9 cellular contexts compared by ENCODE assay signal in genomic region chr11:117230981-117231636, GRCh38. TPM values are rescaled to one million over a fixed set of nuclear protein-coding genes. Genes with fewer than 3 reads are reported as not detected.
DNase-seq lines count a peak whose midpoint lies in the region; FAIRE-seq and TF ChIP-seq lines count a peak whose summit lies in the region.
"Had no signal": no experiment of that assay in that cellular context is flagged by ENCODE, and none has a peak within 500 bp of the region (broad histone marks: within the 10 kb centered on the region; RNA-seq: fewer than 3 reads in every experiment).

No MANE protein-coding gene starts in this region.

- no peak overlapping the region for H4K8ac ChIP-seq in mesendoderm (ENCODE audit: low read depth, low read length)

- no peak for FAIRE-seq in frontal cortex (lab: Jason Lieb, UNC)
- FAIRE-seq: G401.6 had no signal

- no peaks in the 10 kb centered on the region for H3K4me1 ChIP-seq in mesendoderm (ENCODE audit: control insufficient read depth, low read depth, low read length)
- no peaks in the 10 kb centered on the region for H3K4me1 ChIP-seq in urinary bladder (ENCODE audit: insufficient read depth)

- peaks cover 17% of the 10 kb centered on the region for H3K36me3 Mint-ChIP-seq in activated naive CD4-positive, alpha-beta T cell treated with anti-CD3 and anti-CD28 coated beads, Interleukin-2, amount 50 U/mL, for 24 hours

- peak overlapping the region; percentile 92 for H3K9ac ChIP-seq in mesendoderm (ENCODE audit: low read length)

- H3K56ac ChIP-seq in mesendoderm (ENCODE audit: low read length): peak overlapping the region; percentile 95

- no peaks in the 10 kb centered on the region for H3K27me3 Mint-ChIP-seq in activated naive CD4-positive, alpha-beta T cell treated with anti-CD3 and anti-CD28 coated beads, Interleukin-2, amount 50 U/mL, for 24 hours

- H3K4me3 ChIP-seq in brain microvascular endothelial cell (ENCODE audit: low read depth, low read length): peak overlapping the region; percentile 94
- H3K4me3 ChIP-seq in mesendoderm (ENCODE audit: low read length): peak overlapping the region; percentile 80
- H3K4me3 ChIP-seq in urinary bladder (ENCODE audit: low read depth, low read length): peak overlapping the region; percentile 93

- no peak overlapping the region for H2BK120ac ChIP-seq in mesendoderm (ENCODE audit: low read depth, low read length)

- H3K4me2 ChIP-seq in mesendoderm (ENCODE audit: low read length): peak overlapping the region; percentile 95

- H3K4ac ChIP-seq in mesendoderm (ENCODE audit: low read depth, low read length): no peak overlapping the region

- H3K4me1 Mint-ChIP-seq in activated naive CD4-positive, alpha-beta T cell treated with anti-CD3 and anti-CD28 coated beads, Interleukin-2, amount 50 U/mL, for 24 hours: peaks cover 50% of the 10 kb centered on the region

- H3K79me1 ChIP-seq in mesendoderm (ENCODE audit: low read length): peaks cover 17% of the 10 kb centered on the region

- H4K5ac ChIP-seq in mesendoderm (ENCODE audit: low read length): no peak overlapping the region

- H3K9me3 Mint-ChIP-seq in activated naive CD4-positive, alpha-beta T cell treated with anti-CD3 and anti-CD28 coated beads, Interleukin-2, amount 50 U/mL, for 24 hours: no peaks in the 10 kb centered on the region

- in situ Hi-C loops in brain microvascular endothelial cell (cut with HindIII; ENCODE audit: low pct_ligation_motif_present, low sequenced_read_pairs): no loop called here

- H3K36me3 ChIP-seq in brain microvascular endothelial cell (replicated peaks) (peaks cover 28% of the 10 kb centered on the region), mesendoderm (ENCODE audit: control insufficient read depth, insufficient read depth, low read length) (peaks cover 2% of the 10 kb centered on the region), urinary bladder (ENCODE audit: insufficient read depth) (no peaks in the 10 kb centered on the region)

- H2BK15ac ChIP-seq in mesendoderm (replicated peaks; ENCODE audit: low read depth): no peak overlapping the region

- H3K27ac Mint-ChIP-seq in activated naive CD4-positive, alpha-beta T cell treated with anti-CD3 and anti-CD28 coated beads, Interleukin-2, amount 50 U/mL, for 24 hours: peak overlapping the region; percentile 100

- H3K27me3 ChIP-seq in brain microvascular endothelial cell (replicated peaks) (no peaks in the 10 kb centered on the region), mesendoderm (ENCODE audit: insufficient read depth, low read length, poor library complexity) (no peaks in the 10 kb centered on the region)

- peak overlapping the region; percentile 12 for H2AK5ac ChIP-seq in mesendoderm (ENCODE audit: low read length)

- no peak overlapping the region for H3K23ac ChIP-seq in mesendoderm (ENCODE audit: low read length)

- no peak for DNase-seq in activated naive CD4-positive, alpha-beta T cell treated with anti-CD3 and anti-CD28 coated beads, Interleukin-2, amount 50 U/mL, for 16 hours
- no peak for DNase-seq in brain microvascular endothelial cell
- no peak for DNase-seq in mesendoderm
- no peak for DNase-seq in activated CD8-positive, alpha-beta memory T cell treated with anti-CD3 and anti-CD28 coated beads for 24 hours
- DNase-seq in DMS53 (lab: John Stamatoyannopoulos, UW): no peak
- no peak for DNase-seq in frontal cortex (ENCODE audit: low spot score in 2 of 2)

- no CpG with 5 or more reads among the region's 4 CpGs for WGBS in mesendoderm (ENCODE audit: extremely low coverage, insufficient coverage, low lambda C conversion rate)
- 31% methylated on average over 4 of the region's 4 CpGs for WGBS in urinary bladder

- no peak overlapping the region for H2BK5ac ChIP-seq in mesendoderm (ENCODE audit: low read length)

- peaks cover 19% of the 10 kb centered on the region for H3K79me2 ChIP-seq in mesendoderm (ENCODE audit: control insufficient read depth, insufficient read depth, low read length)

- no peak overlapping the region for H3K27ac ChIP-seq in brain microvascular endothelial cell
- H3K27ac ChIP-seq in mesendoderm (ENCODE audit: low read depth, low read length): no peak overlapping the region
- peak overlapping the region; percentile 94 for H3K27ac ChIP-seq in urinary bladder (ENCODE audit: low read depth)

- peak overlapping the region; percentile 94 for H3K18ac ChIP-seq in mesendoderm (ENCODE audit: low read length)

- H3K4me3 Mint-ChIP-seq in activated naive CD4-positive, alpha-beta T cell treated with anti-CD3 and anti-CD28 coated beads, Interleukin-2, amount 50 U/mL, for 24 hours: peak overlapping the region; percentile 100

- no peak for TF ChIP-seq CTCF in brain microvascular endothelial cell (IDR thresholded peaks at IDR 0.05; ENCODE audit: low read depth, low read length, missing control alignments)

RNA-seq across cellular contexts. Expression of gene PCSK7, which starts 0.8 kb away (rescaled TPM):
- polyA plus RNA-seq in mesendoderm (2013, experiment 1 of 2): 15.6 TPM
- polyA plus RNA-seq in mesendoderm (2013, experiment 2 of 2): 15.8 TPM
- total RNA-seq in urinary bladder (23.7 TPM), frontal cortex (20.0 TPM)
- polyA plus RNA-seq in urinary bladder: 45.6 TPM

RNA-seq across cellular contexts. Expression of gene RNF214, which starts 1.4 kb away (rescaled TPM):
- 16.9 TPM for polyA plus RNA-seq in mesendoderm (2013, experiment 1 of 2)
- polyA plus RNA-seq in mesendoderm (2013, experiment 2 of 2): 16.0 TPM
- total RNA-seq in urinary bladder: 15.2 TPM
- polyA plus RNA-seq in urinary bladder: 14.5 TPM
- 15.1 TPM for total RNA-seq in frontal cortex

RNA-seq across cellular contexts. Expression of gene TAGLN, which starts 31.9 kb away (rescaled TPM):
- polyA plus RNA-seq in mesendoderm (2013, experiment 1 of 2): 928 TPM
- polyA plus RNA-seq in mesendoderm (2013, experiment 2 of 2): 989 TPM
- total RNA-seq in urinary bladder: 2,727 TPM
- 17,163 TPM for polyA plus RNA-seq in urinary bladder
- 17.5 TPM for total RNA-seq in frontal cortex

RNA-seq across cellular contexts. Expression of gene SIDT2, which starts 52.6 kb away (rescaled TPM):
- polyA plus RNA-seq in mesendoderm (2013, experiment 1 of 2): 9.6 TPM
- 8.7 TPM for polyA plus RNA-seq in mesendoderm (2013, experiment 2 of 2)
- total RNA-seq in urinary bladder (19.6 TPM), frontal cortex (9.4 TPM)
- 31.6 TPM for polyA plus RNA-seq in urinary bladder

Comparison
In these comparisons a context has a peak if more than half of its experiments do, and no peak if none do; other contexts are left out.
1. RNA of gene TAGLN, which starts 31.9 kb away (total RNA-seq): 2,727 TPM in urinary bladder (single experiment); 17.5 TPM in frontal cortex (single experiment); every median in the first group is over 100 times any median in the second.
2. Peak in every context shown above with its lines, with median percentiles within 50 percentile points of each other: H3K4me3 ChIP-seq.